ENCODE assay signal across 14 cellular contexts in genomic region chr17:41772218-41772585, GRCh38. TPM values are rescaled to one million over a fixed set of nuclear protein-coding genes. Genes with fewer than 3 reads are reported as not detected.
DNase-seq lines count a peak whose midpoint lies in the region; ATAC-seq, FAIRE-seq and TF ChIP-seq lines count a peak whose summit lies in the region.
"Had no signal": no experiment of that assay in that cellular context is flagged by ENCODE, and none has a peak within 500 bp of the region (broad histone marks: within the 10 kb centered on the region; RNA-seq: fewer than 3 reads in every experiment).

No MANE protein-coding gene starts in this region.

- H4K20me1 ChIP-seq in Karpas-422 (ENCODE audit: insufficient read depth, low read depth, low read length) = no peaks in the 10 kb centered on the region
- peaks cover 6 to 24% of the 10 kb centered on the region in 2 experiments for H4K20me1 ChIP-seq in H1 (replicated peaks in 1 of 2; ENCODE audit: control insufficient read depth in 1 of 2, insufficient read depth in 2 of 2, low read length in 2 of 2)

- DNase-seq in COLO668 (lab: John Stamatoyannopoulos, UW; ENCODE audit: unreplicated experiment) (peak; percentile 55), Karpas-422 (no peak), H1 (ENCODE audit: low read depth in 1 of 2, low spot score in 2 of 2) (peak in 1 of 2 experiments; percentile 64), mucosa of gallbladder (ENCODE audit: low spot score) (peak; percentile 78), T-helper 2 cell (no peak), DMS114 treated with DMSO at 0.1 percent for 48 hours (lab: John Stamatoyannopoulos, UW; ENCODE audit: unreplicated experiment) (no peak), COLO829 (ENCODE audit: low spot score) (no peak)
- DNase-seq: activated B cell treated with CpG ODN at 0.5 μM for 24 hours; activated T-cell treated with anti-CD3 and anti-CD28 coated beads, Interleukin-2, amount 50 U/mL, for 72 hours; NCI-H1694; stimulated activated CD8-positive, alpha-beta memory T cell treated with anti-CD3 and anti-CD28 coated beads, Interleukin-4, amount 100 ng/mL, for 48 hours had no signal

- peak overlapping the region; percentile 75; the same call in 1 of the 2 replicates for H2AK5ac ChIP-seq in H1 (ENCODE audit: low read depth, low read length)

- H2AFZ ChIP-seq in Karpas-422 (ENCODE audit: low read length) (peak overlapping the region; percentile 97), H1 (ENCODE audit: low read length) (no peak overlapping the region)

- no peak for ATAC-seq in HG03280 (IDR thresholded peaks at IDR 0.05; ENCODE audit: unreplicated experiment)
- ATAC-seq: activated T-cell treated with anti-CD3 and anti-CD28 coated beads, Interleukin-2, amount 50 U/mL, for 72 hours had no signal

- H3K27me3 ChIP-seq in Karpas-422 (ENCODE audit: low read length) (no peaks in the 10 kb centered on the region), H1 (replicated peaks in 1 of 4; ENCODE audit: control insufficient read depth in 3 of 4, extremely low read depth in 1 of 4, insufficient read depth in 3 of 4, low read length in 3 of 4) (no peaks in the 10 kb centered on the region)

- no peak overlapping the region for H2BK120ac ChIP-seq in H1 (replicated peaks; ENCODE audit: low read depth, low read length)

- H3K36me3 ChIP-seq in Karpas-422 (ENCODE audit: insufficient read depth, low read length) (peaks cover under 1% of the 10 kb centered on the region; the same call in 1 of the 2 replicates), H1 (ENCODE audit: control insufficient read depth in 2 of 4, insufficient read depth in 4 of 4, low read length in 3 of 4) (peaks cover 10 to 31% (median 26%) of the 10 kb centered on the region in 4 experiments; a peak in 7 of 8 replicates)

- 60% methylated on average over 3 of the region's 4 CpGs; no CpG with 5 or more reads in 1 of the 2 experiments for WGBS in H1 (ENCODE audit: extremely low coverage in 1 of 2, insufficient coverage in 1 of 2, insufficient read length in 1 of 2, insufficient replicate concordance in 2 of 2, low coverage in 1 of 2, low lambda C conversion rate in 2 of 2, missing lambda C conversion rate in 1 of 2), 2 experiments

- peak overlapping the region; percentile 80; the same call in 1 of the 2 replicates for H2BK12ac ChIP-seq in H1 (ENCODE audit: low read depth, low read length)

- POLR2A ChIA-PET in H1 (lab: Charles Lee; ENCODE audit: partially characterized antibody) = interaction anchor here (0.8 to 7.5 kb wide), 6 partner anchors 13 to 77 kb away, joined by 3 to 83 read pairs (median 4); partner anchors contain the start of gene JUP

- H3K9me2 ChIP-seq in Karpas-422 (replicated peaks; ENCODE audit: insufficient read depth, low read length) = no peaks in the 10 kb centered on the region

- FAIRE-seq in H1 (lab: Jason Lieb, UNC) = no peak

- peak overlapping the region; percentile 71 for H3K18ac ChIP-seq in H1 (ENCODE audit: extremely low read depth, low read length)

- TF ChIP-seq RAD21 in H1 (IDR thresholded peaks at IDR 0.05 in 1 of 2, conservative IDR thresholded peaks at IDR 0.05 in 1 of 2; ENCODE audit: low read depth in 2 of 2, low read length in 2 of 2) = no peak; a peak in 1 of 4 replicates

- peak overlapping the region; percentile 54 for H3K4ac ChIP-seq in H1 (replicated peaks; ENCODE audit: insufficient read length, low read depth, low read length)

- no peak for TF ChIP-seq CTCF in H1 (IDR thresholded peaks at IDR 0.05; ENCODE audit: control extremely low read depth in 1 of 3, insufficient read depth in 1 of 3, low read depth in 1 of 3, low read length in 3 of 3)

- H4K91ac ChIP-seq in H1 (replicated peaks; ENCODE audit: insufficient read length, low read length) = peak overlapping the region; percentile 79

- H3K23me2 ChIP-seq in H1 (ENCODE audit: low read depth, low read length) = no peaks in the 10 kb centered on the region; the same call in 1 of the 2 replicates

- no peak for TF ChIP-seq EP300 in H1 (IDR thresholded peaks at IDR 0.05; ENCODE audit: borderline replicate concordance in 1 of 2, low read depth in 2 of 2, low read length in 2 of 2)

- H3K4me2 ChIP-seq in Karpas-422 (ENCODE audit: low read depth, low read length, poor library complexity, severe bottlenecking) (peak overlapping the region; percentile 97), H1 (ENCODE audit: insufficient read depth in 1 of 2, low read depth in 2 of 2, low read length in 2 of 2) (peak overlapping the region; percentile 15 to 28; a peak in 2 of 4 replicates)

- H3K4me1 ChIP-seq in Karpas-422 (ENCODE audit: low read length) (peaks cover 19% of the 10 kb centered on the region), H1 (replicated peaks in 1 of 4; ENCODE audit: control insufficient read depth in 3 of 4, insufficient read depth in 4 of 4, low read length in 3 of 4) (peaks cover 0 to 43% (median 31%) of the 10 kb centered on the region in 4 experiments; a peak in 6 of 7 replicates)

- peaks cover 23% of the 10 kb centered on the region for H3K79me2 ChIP-seq in Karpas-422 (ENCODE audit: low read length)
- H3K79me2 ChIP-seq in H1 (ENCODE audit: control insufficient read depth in 1 of 2, insufficient read depth in 2 of 2, low read length in 2 of 2) = peaks cover 0 to 26% of the 10 kb centered on the region in 2 experiments; a peak in 2 of 4 replicates

- peak overlapping the region; percentile 10 for H4K5ac ChIP-seq in H1 (ENCODE audit: insufficient read length, low read depth, low read length)

- CTCF ChIA-PET in H1 (lab: Charles Lee; ENCODE audit: partially characterized antibody) = interaction anchor here (1.1 to 5.3 kb wide), 6 partner anchors 14 to 39 kb away, joined by 4 to 33 read pairs (median 12); partner anchors contain the start of genes JUP and P3H4

- no peak overlapping the region for H3K27ac ChIP-seq in Karpas-422 (ENCODE audit: low read length)
- 0 out of 2 replicates have a peak overlapping the region, but pooled peaks have one; percentile 45 for H3K27ac ChIP-seq in H1 (ENCODE audit: low read depth, low read length)

- no peak overlapping the region for H3K23ac ChIP-seq in H1 (ENCODE audit: insufficient read length)

- H3K4me3 ChIP-seq in Karpas-422 (ENCODE audit: low read length) = peak overlapping the region; percentile 90
- no peak overlapping the region for H3K4me3 ChIP-seq in H1 (ENCODE audit: extremely low read depth in 1 of 4, insufficient read depth in 2 of 4, low read depth in 3 of 4, low read length in 4 of 4)

- H3K79me1 ChIP-seq in H1 (ENCODE audit: low read depth, low read length) = peaks cover 16% of the 10 kb centered on the region; the same call in 1 of the 2 replicates

- peak overlapping the region; percentile 86; the same call in 1 of the 2 replicates for H2BK20ac ChIP-seq in H1 (ENCODE audit: low read length)

- peak overlapping the region; percentile 71; the same call in 1 of the 2 replicates for H4K8ac ChIP-seq in H1 (ENCODE audit: extremely low read depth, insufficient read depth, low read length)

- no peaks in the 10 kb centered on the region for H3K9me3 ChIP-seq in Karpas-422 (ENCODE audit: low read length)
- no peaks in the 10 kb centered on the region for H3K9me3 ChIP-seq in H1 (ENCODE audit: insufficient read depth in 2 of 2, low read depth in 1 of 2, low read length in 1 of 2)

- H3K56ac ChIP-seq in H1 (replicated peaks; ENCODE audit: insufficient read length, low read depth, low read length) = no peak overlapping the region

- H3K9ac ChIP-seq in Karpas-422 (ENCODE audit: low read length) (peak overlapping the region; percentile 92), H1 (replicated peaks in 1 of 4; ENCODE audit: extremely low read depth in 1 of 4, low read depth in 3 of 4, low read length in 3 of 4) (0 out of 7 replicates have a peak overlapping the region, but pooled peaks of 1 of the 4 experiments have one; percentile 33)

- H2BK15ac ChIP-seq in H1 (ENCODE audit: low read length) = peak overlapping the region; percentile 75; the same call in 1 of the 2 replicates

- TF ChIP-seq POLR2A in H1 (IDR thresholded peaks at IDR 0.05; ENCODE audit: control extremely low read depth in 1 of 2, low read depth in 2 of 2, low read length in 2 of 2) = peak in 1 of 2 experiments; percentile 35; a peak in 1 of 3 replicates

- no peak overlapping the region for H3K14ac ChIP-seq in H1 (ENCODE audit: insufficient read length)

- peak overlapping the region; percentile 87 for H2BK5ac ChIP-seq in H1 (ENCODE audit: low read depth, low read length)

RNA-seq across cellular contexts. Expression of gene JUP, which starts 14.3 kb away (rescaled TPM):
- total RNA-seq in Karpas-422 (2014; rRNA removed; shearing (Covaris generic); ENCODE audit: low replicate concordance) = 102 and 133 TPM in 2 replicates
- total RNA-seq in H1 (2021; fragmentation: NEBNext Ultra II Directional; extraction: Animal tissue kit (Norgen Biotek cat#: 25700)) = 98.6 and 102 TPM in 2 replicates
- 62.8 and 125 TPM in 2 replicates for polyA plus RNA-seq in H1 (2011; rRNA removed)
- 34.7 TPM for polyA plus RNA-seq in H1 (2011; cell fraction: cytosol; rRNA removed)
- 89.8 TPM for polyA plus RNA-seq in H1 (2011; cell fraction: nucleus; rRNA removed)
- 68.9 to 108 TPM (median 102 TPM) in 4 replicates for polyA plus RNA-seq in H1 (2012, experiment 1 of 2)
- polyA plus RNA-seq in H1 (2012, experiment 2 of 2) = 109 TPM
- polyA plus RNA-seq in H1 (2013, experiment 1 of 2) = 70.1 TPM
- polyA plus RNA-seq in H1 (2013, experiment 2 of 2) = 65.1 TPM
- polyA minus RNA-seq in H1 (2011; rRNA and poly(A)+ RNA removed) = 44.2 and 46.8 TPM in 2 replicates
- polyA minus RNA-seq in H1 (2011; cell fraction: cytosol; rRNA and poly(A)+ RNA removed) = 76.7 TPM
- polyA minus RNA-seq in H1 (2011; cell fraction: nucleus; rRNA and poly(A)+ RNA removed) = 48.4 TPM
- 201 TPM for total RNA-seq in mucosa of gallbladder

RNA-seq across cellular contexts. Expression of gene HAP1, which starts 37.8 kb away (rescaled TPM):
- total RNA-seq in Karpas-422 (2014; rRNA removed; shearing (Covaris generic); ENCODE audit: low replicate concordance) = 0.04 and 0.48 TPM in 2 replicates
- total RNA-seq in H1 (2021; fragmentation: NEBNext Ultra II Directional; extraction: Animal tissue kit (Norgen Biotek cat#: 25700)) = 3.6 and 3.8 TPM in 2 replicates
- 2.3 and 3.4 TPM in 2 replicates for polyA plus RNA-seq in H1 (2011; rRNA removed)
- 2.9 TPM for polyA plus RNA-seq in H1 (2011; cell fraction: cytosol; rRNA removed)
- polyA plus RNA-seq in H1 (2011; cell fraction: nucleus; rRNA removed) = 10.6 TPM
- polyA plus RNA-seq in H1 (2012, experiment 1 of 2) = 2.4 to 3.6 TPM (median 2.8 TPM) in 4 replicates
- polyA plus RNA-seq in H1 (2012, experiment 2 of 2) = 1.9 TPM
- 1.8 TPM for polyA plus RNA-seq in H1 (2013, experiment 1 of 2)
- polyA plus RNA-seq in H1 (2013, experiment 2 of 2) = 1.5 TPM
- polyA minus RNA-seq in H1 (2011; rRNA and poly(A)+ RNA removed) = 0.80 and 1.3 TPM in 2 replicates
- polyA minus RNA-seq in H1 (2011; cell fraction: cytosol; rRNA and poly(A)+ RNA removed) = 0.66 TPM
- 2.6 TPM for polyA minus RNA-seq in H1 (2011; cell fraction: nucleus; rRNA and poly(A)+ RNA removed)
- 1.9 TPM for total RNA-seq in mucosa of gallbladder
- total RNA-seq: RPMI7951 had no signal
- polyA plus RNA-seq: CD14-positive monocyte had no signal

RNA-seq across cellular contexts. Expression of gene P3H4, which starts 39.5 kb away (rescaled TPM):
- 0.61 TPM in 1 of 2 replicates, not detected in the other for total RNA-seq in Karpas-422 (2014; rRNA removed; shearing (Covaris generic); ENCODE audit: low replicate concordance)
- total RNA-seq in H1 (2021; fragmentation: NEBNext Ultra II Directional; extraction: Animal tissue kit (Norgen Biotek cat#: 25700)) = 22.6 and 23.4 TPM in 2 replicates
- polyA plus RNA-seq in H1 (2011; rRNA removed) = 26.7 and 36.6 TPM in 2 replicates
- 32.3 TPM for polyA plus RNA-seq in H1 (2011; cell fraction: cytosol; rRNA removed)
- 26.2 TPM for polyA plus RNA-seq in H1 (2011; cell fraction: nucleus; rRNA removed)
- 19.2 to 25.6 TPM (median 23.3 TPM) in 4 replicates for polyA plus RNA-seq in H1 (2012, experiment 1 of 2)
- polyA plus RNA-seq in H1 (2012, experiment 2 of 2) = 18.1 TPM
- 27.7 TPM for polyA plus RNA-seq in H1 (2013, experiment 1 of 2)
- polyA plus RNA-seq in H1 (2013, experiment 2 of 2) = 29.1 TPM
- polyA minus RNA-seq in H1 (2011; rRNA and poly(A)+ RNA removed) = 13.9 and 14.4 TPM in 2 replicates
- polyA minus RNA-seq in H1 (2011; cell fraction: cytosol; rRNA and poly(A)+ RNA removed) = 22.9 TPM
- polyA minus RNA-seq in H1 (2011; cell fraction: nucleus; rRNA and poly(A)+ RNA removed) = 22.3 TPM
- 24.1 TPM for total RNA-seq in mucosa of gallbladder

RNA-seq across cellular contexts. Expression of gene FKBP10, which starts 40.6 kb away (rescaled TPM):
- 0.54 and 1.9 TPM in 2 replicates for total RNA-seq in Karpas-422 (2014; rRNA removed; shearing (Covaris generic); ENCODE audit: low replicate concordance)
- total RNA-seq in H1 (2021; fragmentation: NEBNext Ultra II Directional; extraction: Animal tissue kit (Norgen Biotek cat#: 25700)) = 173 and 179 TPM in 2 replicates
- 283 and 410 TPM in 2 replicates for polyA plus RNA-seq in H1 (2011; rRNA removed)
- 347 TPM for polyA plus RNA-seq in H1 (2011; cell fraction: cytosol; rRNA removed)
- 1,193 TPM for polyA plus RNA-seq in H1 (2011; cell fraction: nucleus; rRNA removed)
- 206 to 277 TPM (median 242 TPM) in 4 replicates for polyA plus RNA-seq in H1 (2012, experiment 1 of 2)
- 146 TPM for polyA plus RNA-seq in H1 (2012, experiment 2 of 2)
- polyA plus RNA-seq in H1 (2013, experiment 1 of 2) = 233 TPM
- polyA plus RNA-seq in H1 (2013, experiment 2 of 2) = 222 TPM
- polyA minus RNA-seq in H1 (2011; rRNA and poly(A)+ RNA removed) = 102 and 130 TPM in 2 replicates
- polyA minus RNA-seq in H1 (2011; cell fraction: cytosol; rRNA and poly(A)+ RNA removed) = 115 TPM
- polyA minus RNA-seq in H1 (2011; cell fraction: nucleus; rRNA and poly(A)+ RNA removed) = 148 TPM
- 59.2 TPM for total RNA-seq in mucosa of gallbladder
- polyA plus RNA-seq: CD14-positive monocyte had no signal

Comparison
In these comparisons a context has a peak if more than half of its experiments do, and no peak if none do; other contexts are left out.
1. DNase-seq: peak in COLO668 (single experiment) and mucosa of gallbladder (single experiment); none in Karpas-422 (single experiment), T-helper 2 cell (0 of 5), DMS114 treated with DMSO at 0.1 percent for 48 hours (single experiment) and COLO829 (single experiment).
2. RNA of gene P3H4, which starts 39.5 kb away (total RNA-seq): 24.1 TPM in mucosa of gallbladder (single experiment) and 22.6 to 23.4 TPM in H1; 0.61 TPM in Karpas-422; every median in the first group is over 10 times any median in the second.